33 cellular contexts compared by ENCODE assay signal in the genomic region with DNA sequence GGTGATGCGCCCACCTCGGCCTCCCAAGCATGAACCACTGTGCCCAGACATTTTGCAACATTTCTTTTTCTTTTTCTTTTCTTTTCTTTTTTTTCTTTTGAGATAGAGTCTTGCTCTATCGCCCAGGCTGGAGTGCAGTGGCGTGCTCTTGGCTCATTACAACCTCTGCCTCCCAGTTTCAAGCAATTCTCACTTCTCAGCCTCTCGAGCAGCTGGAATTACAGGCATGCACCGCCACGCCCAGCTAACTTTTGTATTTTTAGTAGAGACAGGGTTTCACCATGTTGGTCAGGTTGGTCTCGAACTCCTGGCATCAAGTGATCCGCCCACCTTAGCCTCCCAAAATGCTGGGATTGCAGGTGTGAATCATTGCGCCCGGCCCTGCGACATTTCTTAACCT. TPM values are rescaled to one million over a fixed set of nuclear protein-coding genes. Genes with fewer than 3 reads are reported as not detected.
"Had no signal": no experiment of that assay in that cellular context is flagged by ENCODE, and none has a peak within 500 bp of the region (broad histone marks: within the 10 kb centered on the region; RNA-seq: fewer than 3 reads in every experiment).

No MANE protein-coding gene starts in this region.

- ATAC-seq: activated naive CD8-positive, alpha-beta T cell treated with anti-CD3 and anti-CD28 coated beads, Interleukin-2, amount 50 U/mL, for 24 hours; heart right ventricle; mucosa of descending colon; natural killer cell treated with Interleukin-12 subunit alpha and Interleukin-12 subunit beta and Interleukin-15 and Interleukin-18, amount 100 ng/mL, for 72 hours; right lobe of liver; stimulated activated memory B cell treated with anti-CD40 and anti-IgM and Interleukin-4, amounts not matched to agents 10 μg/mL and 1 μg/mL and 100 μg/mL, for 72 hours; stimulated activated naive CD8-positive, alpha-beta T cell treated with anti-CD3 and anti-CD28 coated beads, Interleukin-15, amount 100 ng/mL, for 72 hours; T-helper 17 cell; WTC11 had no signal

- H3K4me3 Mint-ChIP-seq: activated CD4-positive, alpha-beta memory T cell treated with anti-CD3 and anti-CD28 coated beads, Interleukin-2, amount 10 ng/mL, durations not matched to agents 7 days and 5 days; activated CD4-positive, alpha-beta T cell treated with anti-CD3 and anti-CD28 coated beads, Interleukin-2, amount 10 ng/mL, durations not matched to agents 7 days and 5 days; activated naive CD8-positive, alpha-beta T cell treated with anti-CD3 and anti-CD28 coated beads, Interleukin-2, amount 50 U/mL, for 24 hours; activated T-cell treated with anti-CD3 and anti-CD28 coated beads, Interleukin-2, amount 50 U/mL, for 24 hours; natural killer cell treated with Interleukin-12 subunit alpha and Interleukin-12 subunit beta and Interleukin-15 and Interleukin-18, amount 100 ng/mL, for 72 hours; stimulated activated memory B cell treated with anti-CD40 and anti-IgM and Interleukin-4, amounts not matched to agents 10 μg/mL and 1 μg/mL and 100 μg/mL, for 72 hours; stimulated activated naive CD8-positive, alpha-beta T cell treated with anti-CD3 and anti-CD28 coated beads, Interleukin-15, amount 100 ng/mL, for 72 hours; T-helper 17 cell; WTC11 had no signal

- DNase-seq: activated CD4-positive, alpha-beta memory T cell treated with anti-CD3 and anti-CD28 coated beads, Interleukin-2, amount 10 ng/mL, durations not matched to agents 7 days and 5 days; activated CD4-positive, alpha-beta T cell treated with anti-CD3 and anti-CD28 coated beads for 1 hour; activated CD4-positive, alpha-beta T cell treated with anti-CD3 and anti-CD28 coated beads, Interleukin-2, amount 10 ng/mL, durations not matched to agents 7 days and 5 days; activated CD8-positive, alpha-beta memory T cell treated with anti-CD3 and anti-CD28 coated beads, Interleukin-2, amount 50 U/mL, for 48 hours; activated gamma-delta T cell treated with Interleukin-2 at 50 U/mL for 16 hours; activated naive CD4-positive, alpha-beta T cell treated with anti-CD3 and anti-CD28 coated beads, Interleukin-2, amount 50 U/mL, for 16 hours; activated naive CD8-positive, alpha-beta T cell treated with anti-CD3 and anti-CD28 coated beads, Interleukin-2, amount 50 U/mL, for 24 hours; activated T-cell treated with anti-CD3 and anti-CD28 coated beads, Interleukin-2, amount 50 U/mL, for 24 hours; amygdala; caudate nucleus; foreskin melanocyte; heart right ventricle; left ventricle myocardium inferior; mucosa of descending colon; right lobe of liver; stimulated activated CD4-positive, alpha-beta T cell treated with anti-CD3 and anti-CD28 coated beads, Interleukin-1b, Interleukin-23, amount 100 ng/mL, for 48 hours; stimulated activated CD4-positive, alpha-beta T cell treated with anti-CD3 and anti-CD28 coated beads, Interleukin-4, amount 100 ng/mL, for 4 hours; stimulated activated CD8-positive, alpha-beta memory T cell treated with anti-CD3 and anti-CD28 coated beads, Interleukin-4, amount 100 ng/mL, for 48 hours; stimulated activated naive CD8-positive, alpha-beta T cell treated with anti-CD3 and anti-CD28 coated beads, Interleukin-15, amount 100 ng/mL, for 72 hours; substantia nigra; SW 1271; T-helper 17 cell; T1000 had no signal

- H3K27ac ChIP-seq: right lobe of liver had no signal

- H3K9me3 Mint-ChIP-seq: activated CD4-positive, alpha-beta memory T cell treated with anti-CD3 and anti-CD28 coated beads, Interleukin-2, amount 10 ng/mL, durations not matched to agents 7 days and 5 days; activated CD4-positive, alpha-beta T cell treated with anti-CD3 and anti-CD28 coated beads, Interleukin-2, amount 10 ng/mL, durations not matched to agents 7 days and 5 days; activated naive CD8-positive, alpha-beta T cell treated with anti-CD3 and anti-CD28 coated beads, Interleukin-2, amount 50 U/mL, for 24 hours; activated T-cell treated with anti-CD3 and anti-CD28 coated beads, Interleukin-2, amount 50 U/mL, for 24 hours; natural killer cell treated with Interleukin-12 subunit alpha and Interleukin-12 subunit beta and Interleukin-15 and Interleukin-18, amount 100 ng/mL, for 72 hours; stimulated activated memory B cell treated with anti-CD40 and anti-IgM and Interleukin-4, amounts not matched to agents 10 μg/mL and 1 μg/mL and 100 μg/mL, for 72 hours; stimulated activated naive CD8-positive, alpha-beta T cell treated with anti-CD3 and anti-CD28 coated beads, Interleukin-15, amount 100 ng/mL, for 72 hours; WTC11 had no signal

- H3K36me3 ChIP-seq: esophagus muscularis mucosa, heart right ventricle, left ventricle myocardium inferior, right lobe of liver had no signal

- H3K9me3 ChIP-seq: esophagus muscularis mucosa, heart right ventricle, left ventricle myocardium inferior, mucosa of descending colon, right lobe of liver had no signal

- H3K4me1 Mint-ChIP-seq: activated CD4-positive, alpha-beta memory T cell treated with anti-CD3 and anti-CD28 coated beads, Interleukin-2, amount 10 ng/mL, durations not matched to agents 7 days and 5 days; activated CD4-positive, alpha-beta T cell treated with anti-CD3 and anti-CD28 coated beads, Interleukin-2, amount 10 ng/mL, durations not matched to agents 7 days and 5 days; activated naive CD8-positive, alpha-beta T cell treated with anti-CD3 and anti-CD28 coated beads, Interleukin-2, amount 50 U/mL, for 24 hours; stimulated activated memory B cell treated with anti-CD40 and anti-IgM and Interleukin-4, amounts not matched to agents 10 μg/mL and 1 μg/mL and 100 μg/mL, for 72 hours; stimulated activated naive CD8-positive, alpha-beta T cell treated with anti-CD3 and anti-CD28 coated beads, Interleukin-15, amount 100 ng/mL, for 72 hours; T-helper 17 cell had no signal

- H3K27me3 ChIP-seq: heart right ventricle, right lobe of liver had no signal

- H3K4me3 ChIP-seq: esophagus muscularis mucosa, heart right ventricle, left ventricle myocardium inferior, lung, mucosa of descending colon, right lobe of liver, skin epidermis had no signal

- H3K27ac Mint-ChIP-seq: activated CD4-positive, alpha-beta memory T cell treated with anti-CD3 and anti-CD28 coated beads, Interleukin-2, amount 10 ng/mL, durations not matched to agents 7 days and 5 days; activated CD4-positive, alpha-beta T cell treated with anti-CD3 and anti-CD28 coated beads, Interleukin-2, amount 10 ng/mL, durations not matched to agents 7 days and 5 days; activated naive CD8-positive, alpha-beta T cell treated with anti-CD3 and anti-CD28 coated beads, Interleukin-2, amount 50 U/mL, for 24 hours; activated T-cell treated with anti-CD3 and anti-CD28 coated beads, Interleukin-2, amount 50 U/mL, for 24 hours; natural killer cell treated with Interleukin-12 subunit alpha and Interleukin-12 subunit beta and Interleukin-15 and Interleukin-18, amount 100 ng/mL, for 72 hours; stimulated activated memory B cell treated with anti-CD40 and anti-IgM and Interleukin-4, amounts not matched to agents 10 μg/mL and 1 μg/mL and 100 μg/mL, for 72 hours; stimulated activated naive CD8-positive, alpha-beta T cell treated with anti-CD3 and anti-CD28 coated beads, Interleukin-15, amount 100 ng/mL, for 72 hours; T-helper 17 cell; WTC11 had no signal

- H3K36me3 Mint-ChIP-seq: natural killer cell treated with Interleukin-12 subunit alpha and Interleukin-12 subunit beta and Interleukin-15 and Interleukin-18, amount 100 ng/mL, for 72 hours; stimulated activated memory B cell treated with anti-CD40 and anti-IgM and Interleukin-4, amounts not matched to agents 10 μg/mL and 1 μg/mL and 100 μg/mL, for 72 hours; WTC11 had no signal

- H3K4me1 ChIP-seq: right lobe of liver had no signal

RNA-seq across cellular contexts. Expression of gene LBHD2, which starts 19.0 kb away (rescaled TPM):
- total RNA-seq: activated CD4-positive, alpha-beta memory T cell treated with anti-CD3 and anti-CD28 coated beads, Interleukin-2, amount 10 ng/mL, durations not matched to agents 7 days and 5 days; activated CD4-positive, alpha-beta T cell treated with anti-CD3 and anti-CD28 coated beads, Interleukin-2, amount 10 ng/mL, durations not matched to agents 7 days and 5 days; endothelial cell of umbilical vein; esophagus muscularis mucosa; glomerular endothelial cell; heart right ventricle; left ventricle myocardium inferior; lung; mucosa of descending colon; natural killer cell treated with Interleukin-12 subunit alpha and Interleukin-12 subunit beta and Interleukin-15 and Interleukin-18, amount 100 ng/mL, for 72 hours; osteoblast; right lobe of liver; T-helper 17 cell; ureter; WTC11 had no signal
- polyA plus RNA-seq: endothelial cell of umbilical vein had no signal

RNA-seq across cellular contexts. Expression of gene EXOC3L4, which starts 29.5 kb away (rescaled TPM):
- total RNA-seq: activated CD4-positive, alpha-beta memory T cell treated with anti-CD3 and anti-CD28 coated beads, Interleukin-2, amount 10 ng/mL, durations not matched to agents 7 days and 5 days; activated CD4-positive, alpha-beta T cell treated with anti-CD3 and anti-CD28 coated beads, Interleukin-2, amount 10 ng/mL, durations not matched to agents 7 days and 5 days; endothelial cell of umbilical vein; glomerular endothelial cell; natural killer cell treated with Interleukin-12 subunit alpha and Interleukin-12 subunit beta and Interleukin-15 and Interleukin-18, amount 100 ng/mL, for 72 hours; osteoblast; T-helper 17 cell had no signal
- polyA plus RNA-seq: endothelial cell of umbilical vein had no signal
